6 cellular contexts compared by ENCODE assay signal in genomic region chr9:130476151-130476730, GRCh38. TPM values are rescaled to one million over a fixed set of nuclear protein-coding genes. Genes with fewer than 3 reads are reported as not detected.
"Had no signal": no experiment of that assay in that cellular context is flagged by ENCODE, and none has a peak within 500 bp of the region (broad histone marks: within the 10 kb centered on the region; RNA-seq: fewer than 3 reads in every experiment).

No MANE protein-coding gene starts in this region.

- H3K36me3 Mint-ChIP-seq: IgD-negative memory B cell had no signal

- H3K4me2 ChIP-seq: GM23338 had no signal

- H3K4me3 ChIP-seq: GM23338 had no signal

- H2AFZ ChIP-seq: GM23338 had no signal

- H3K4me3 Mint-ChIP-seq: GM23338, H9, IgD-negative memory B cell had no signal

- DNase-seq: H9, HCEC 1CT had no signal

- ATAC-seq: GM23338, HepG2 had no signal

- H3K9me3 Mint-ChIP-seq: GM23338, H9, IgD-negative memory B cell had no signal

- H3K27ac ChIP-seq: HL-60 had no signal

- H3K27ac Mint-ChIP-seq: GM23338, H9, IgD-negative memory B cell had no signal

RNA-seq across cellular contexts. Expression of gene ASS1, which starts 31.5 kb away (rescaled TPM):
- polyA plus RNA-seq: IgD-negative memory B cell had no signal
